In the genomic region with DNA sequence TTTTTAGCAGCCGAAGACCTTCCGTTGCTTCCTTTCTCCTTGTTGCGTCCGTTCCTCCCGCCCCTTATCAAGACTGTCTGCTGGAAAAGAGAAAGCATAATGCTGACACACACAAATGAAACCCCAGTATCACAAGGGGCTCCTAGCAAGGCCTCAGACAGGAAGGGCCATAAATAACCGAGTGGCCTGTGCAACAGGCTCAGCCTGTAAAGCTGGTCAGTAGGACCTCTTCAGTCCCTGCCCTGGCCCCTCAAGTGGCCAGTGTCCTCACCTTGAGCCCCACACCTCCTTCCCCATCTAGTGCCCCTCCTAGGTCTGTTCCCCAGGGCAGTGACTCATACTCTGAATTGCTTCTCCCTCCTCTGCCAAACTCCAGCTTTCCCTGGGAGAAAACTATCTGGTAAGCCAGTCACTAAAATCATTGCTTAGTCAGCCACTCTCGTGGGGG, we compare ENCODE assay signal across 11 cellular contexts.
DNase-seq lines count a peak whose midpoint lies in the region; ATAC-seq and TF ChIP-seq lines count a peak whose summit lies in the region.
"Had no signal": no experiment of that assay in that cellular context is flagged by ENCODE, and none has a peak within 500 bp of the region (broad histone marks: within the 10 kb centered on the region; RNA-seq: fewer than 3 reads in every experiment).

No MANE protein-coding gene starts in this region.

- DNase-seq in activated CD4-positive, alpha-beta T cell treated with anti-CD3 and anti-CD28 coated beads, Interleukin-2, amount 10 ng/mL, durations not matched to agents 7 days and 5 days, result no peak
- DNase-seq in activated CD4-positive, alpha-beta T cell treated with anti-CD3 and anti-CD28 coated beads for 48 hours, result no peak
- no peak for DNase-seq in coronary artery (ENCODE audit: low spot score)
- no peak for DNase-seq in aorta
- no peak for DNase-seq in NCI-H1105 (lab: John Stamatoyannopoulos, UW)
- DNase-seq in activated T-cell treated with anti-CD3 and anti-CD28 coated beads, Interleukin-2, amount 50 U/mL, for 72 hours, result no peak
- DNase-seq: Karpas-422 had no signal

- H3K4me1 ChIP-seq in mesodermal cell (ENCODE audit: control insufficient read depth, insufficient read depth, low read length, poor library complexity, severe bottlenecking) (peaks cover 9% of the 10 kb centered on the region), aorta (ENCODE audit: control insufficient read depth in 1 of 2, insufficient read depth in 2 of 2, low read length in 2 of 2) (peaks cover 2 to 7% of the 10 kb centered on the region in 2 donors)

- no peak overlapping the region for H3K4me3 Mint-ChIP-seq in activated CD4-positive, alpha-beta T cell treated with anti-CD3 and anti-CD28 coated beads, Interleukin-2, amount 10 ng/mL, durations not matched to agents 7 days and 5 days
- no peak overlapping the region for H3K4me3 Mint-ChIP-seq in activated T-cell treated with anti-CD3 and anti-CD28 coated beads, Interleukin-2, amount 50 U/mL, for 72 hours
- H3K4me3 Mint-ChIP-seq: stimulated activated effector memory CD8-positive, alpha-beta T cell treated with anti-CD3 and anti-CD28 coated beads, Interleukin-12 subunit alpha, Interleukin-12 subunit beta, amount 100 ng/mL, for 72 hours had no signal

- peak overlapping the region; percentile 55 to 79 for H3K27ac ChIP-seq in coronary artery
- H3K27ac ChIP-seq in mesodermal cell (ENCODE audit: low read depth, low read length, severe bottlenecking), result peak overlapping the region; percentile 33
- peak overlapping the region; percentile 0 to 90 for H3K27ac ChIP-seq in aorta (ENCODE audit: low read depth in 1 of 2, low read length in 2 of 2)
- H3K27ac ChIP-seq: VCaP had no signal

- no peak for TF ChIP-seq CTCF in coronary artery (IDR thresholded peaks at IDR 0.05)

- 80 to 95% methylated on average over 6 of the region's 7 CpGs for WGBS in mesodermal cell (ENCODE audit: insufficient coverage in 2 of 2), 2 experiments
- WGBS in aorta, 2 donors, result 3% methylated on average over 7 of the region's 7 CpGs

- POLR2A ChIA-PET in activated CD4-positive, alpha-beta T cell treated with anti-CD3 and anti-CD28 coated beads, Interleukin-2, amount 10 ng/mL, durations not matched to agents 7 days and 5 days (lab: Charles Lee), result no interaction called here

- H3K9me3 ChIP-seq in mesodermal cell (ENCODE audit: control insufficient read depth, low read length) (no peaks in the 10 kb centered on the region), aorta (ENCODE audit: control insufficient read depth, low read length) (no peaks in the 10 kb centered on the region)

- no peaks in the 10 kb centered on the region for H3K27me3 ChIP-seq in aorta (ENCODE audit: control insufficient read depth in 1 of 2, insufficient read depth in 2 of 2, low read length in 1 of 2)

- ATAC-seq in aorta (ENCODE audit: low FRiP score) (peak; percentile 84), HG02623 (IDR thresholded peaks at IDR 0.05; ENCODE audit: unreplicated experiment) (no peak)
- no peak for ATAC-seq in activated T-cell treated with anti-CD3 and anti-CD28 coated beads, Interleukin-2, amount 50 U/mL, for 72 hours (replicated peaks in 1 of 2)
- ATAC-seq: stimulated activated effector memory CD8-positive, alpha-beta T cell treated with anti-CD3 and anti-CD28 coated beads, Interleukin-12 subunit alpha, Interleukin-12 subunit beta, amount 100 ng/mL, for 72 hours had no signal

- H3K4me1 Mint-ChIP-seq in activated CD4-positive, alpha-beta T cell treated with anti-CD3 and anti-CD28 coated beads, Interleukin-2, amount 10 ng/mL, durations not matched to agents 7 days and 5 days, result no peaks in the 10 kb centered on the region
- no peaks in the 10 kb centered on the region for H3K4me1 Mint-ChIP-seq in activated T-cell treated with anti-CD3 and anti-CD28 coated beads, Interleukin-2, amount 50 U/mL, for 72 hours (ENCODE audit: low read depth)
- H3K4me1 Mint-ChIP-seq: stimulated activated effector memory CD8-positive, alpha-beta T cell treated with anti-CD3 and anti-CD28 coated beads, Interleukin-12 subunit alpha, Interleukin-12 subunit beta, amount 100 ng/mL, for 72 hours had no signal

- H3K4me3 ChIP-seq in coronary artery (peak overlapping the region; percentile 27), mesodermal cell (ENCODE audit: extremely low read depth, insufficient read depth, low read length, poor library complexity, severe bottlenecking) (no peak overlapping the region), aorta (ENCODE audit: low read length in 2 of 2) (no peak overlapping the region)

- peak overlapping the region; percentile 27 for H3K27ac Mint-ChIP-seq in activated CD4-positive, alpha-beta T cell treated with anti-CD3 and anti-CD28 coated beads, Interleukin-2, amount 10 ng/mL, durations not matched to agents 7 days and 5 days
- H3K27ac Mint-ChIP-seq in activated T-cell treated with anti-CD3 and anti-CD28 coated beads, Interleukin-2, amount 50 U/mL, for 72 hours, result no peak overlapping the region
- H3K27ac Mint-ChIP-seq: stimulated activated effector memory CD8-positive, alpha-beta T cell treated with anti-CD3 and anti-CD28 coated beads, Interleukin-12 subunit alpha, Interleukin-12 subunit beta, amount 100 ng/mL, for 72 hours had no signal

- H3K36me3 Mint-ChIP-seq in activated CD4-positive, alpha-beta T cell treated with anti-CD3 and anti-CD28 coated beads, Interleukin-2, amount 10 ng/mL, durations not matched to agents 7 days and 5 days (ENCODE audit: low read depth), result no peaks in the 10 kb centered on the region
- H3K36me3 Mint-ChIP-seq in activated T-cell treated with anti-CD3 and anti-CD28 coated beads, Interleukin-2, amount 50 U/mL, for 72 hours (ENCODE audit: insufficient read depth in 2 of 2), result no peaks in the 10 kb centered on the region
- H3K36me3 Mint-ChIP-seq: stimulated activated effector memory CD8-positive, alpha-beta T cell treated with anti-CD3 and anti-CD28 coated beads, Interleukin-12 subunit alpha, Interleukin-12 subunit beta, amount 100 ng/mL, for 72 hours had no signal

- H3K27me3 Mint-ChIP-seq in activated CD4-positive, alpha-beta T cell treated with anti-CD3 and anti-CD28 coated beads, Interleukin-2, amount 10 ng/mL, durations not matched to agents 7 days and 5 days, result peaks cover 4% of the 10 kb centered on the region
- peaks cover 17% of the 10 kb centered on the region for H3K27me3 Mint-ChIP-seq in activated T-cell treated with anti-CD3 and anti-CD28 coated beads, Interleukin-2, amount 50 U/mL, for 72 hours (ENCODE audit: low read depth)

- CTCF ChIA-PET in activated CD4-positive, alpha-beta T cell treated with anti-CD3 and anti-CD28 coated beads, Interleukin-2, amount 10 ng/mL, durations not matched to agents 7 days and 5 days (lab: Charles Lee), result interaction anchor here (1.5 kb wide), 1 partner anchor 11 kb away, joined by 12 read pairs; no protein-coding TSS in a partner anchor

- H3K36me3 ChIP-seq in mesodermal cell (ENCODE audit: control insufficient read depth, insufficient read depth, low read length) (no peaks in the 10 kb centered on the region), aorta (ENCODE audit: control insufficient read depth in 1 of 2, insufficient read depth in 2 of 2, low read length in 1 of 2) (no peaks in the 10 kb centered on the region)

- intact Hi-C loops in aorta (cut with DNase I), result loop anchor here in 1 of 2 donors (5.0 kb wide), 1 partner anchor 272 kb away; no protein-coding TSS in a partner anchor

- no peaks in the 10 kb centered on the region for H3K9me3 Mint-ChIP-seq in activated CD4-positive, alpha-beta T cell treated with anti-CD3 and anti-CD28 coated beads, Interleukin-2, amount 10 ng/mL, durations not matched to agents 7 days and 5 days
- peaks cover 0 to 1% of the 10 kb centered on the region in 2 donors for H3K9me3 Mint-ChIP-seq in activated T-cell treated with anti-CD3 and anti-CD28 coated beads, Interleukin-2, amount 50 U/mL, for 72 hours
- H3K9me3 Mint-ChIP-seq: stimulated activated effector memory CD8-positive, alpha-beta T cell treated with anti-CD3 and anti-CD28 coated beads, Interleukin-12 subunit alpha, Interleukin-12 subunit beta, amount 100 ng/mL, for 72 hours had no signal
